8 cellular contexts compared by ENCODE assay signal in genomic region chr14:80919622-80920021, GRCh38. TPM values are rescaled to one million over a fixed set of nuclear protein-coding genes. Genes with fewer than 3 reads are reported as not detected.
"Had no signal": no experiment of that assay in that cellular context is flagged by ENCODE, and none has a peak within 500 bp of the region (broad histone marks: within the 10 kb centered on the region; RNA-seq: fewer than 3 reads in every experiment).

No MANE protein-coding gene starts in this region.

- H3K27ac ChIP-seq: HL-60 had no signal

- DNase-seq: IMR-90, KBM-7 had no signal

- H3K4me3 ChIP-seq: K562 had no signal

- ATAC-seq: HepG2, K562 had no signal

RNA-seq across cellular contexts. Expression of gene TSHR, which starts 35.8 kb away (rescaled TPM):
- total RNA-seq: HepG2, HT-29, HT1080, IMR-90, K562 had no signal
- polyA plus RNA-seq: HepG2, IgD-negative memory B cell, IMR-90 had no signal
